In the genomic region with DNA sequence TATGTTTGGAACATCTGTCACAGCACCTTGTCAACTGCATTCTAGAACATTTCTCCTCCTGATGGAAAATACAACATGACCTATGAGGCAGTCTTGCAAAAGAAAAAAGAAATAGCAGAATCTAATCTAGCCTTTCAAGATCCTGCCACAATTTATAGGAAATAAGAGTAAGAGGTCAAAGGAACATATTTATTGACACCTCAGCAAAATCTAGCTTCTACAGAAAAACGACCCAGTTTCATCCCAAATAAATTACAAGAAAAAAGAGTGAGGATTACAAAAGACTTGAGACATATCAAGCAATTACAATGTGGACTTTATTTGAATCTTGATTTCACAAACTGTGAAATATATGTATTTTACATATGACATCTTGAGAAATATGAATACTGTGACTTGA, we compare ENCODE assay signal across 1 cellular context.
TF ChIP-seq lines count a peak whose summit lies in the region.

No MANE protein-coding gene starts in this region.

TF ChIP-seq in endothelial cell of umbilical vein, 7 proteins besides CTCF, POLR2A, EP300 and RAD21:
- TF ChIP-seq FOS (IDR thresholded peaks at IDR 0.05; ENCODE audit: borderline replicate concordance, insufficient read depth, low read length) (no peak), EZH2 (IDR thresholded peaks at IDR 0.05; ENCODE audit: borderline replicate concordance, low read depth, low read length, severe bottlenecking) (no peak), POLR2AphosphoS5 (IDR thresholded peaks at IDR 0.05; ENCODE audit: insufficient read depth, low read depth, low read length) (no peak), MYC (IDR thresholded peaks at IDR 0.05; ENCODE audit: low read depth, low read length) (no peak), JUN (IDR thresholded peaks at IDR 0.05; ENCODE audit: borderline replicate concordance, insufficient read depth, insufficient read length, low read depth) (no peak)
- TF ChIP-seq, protein P1, sequence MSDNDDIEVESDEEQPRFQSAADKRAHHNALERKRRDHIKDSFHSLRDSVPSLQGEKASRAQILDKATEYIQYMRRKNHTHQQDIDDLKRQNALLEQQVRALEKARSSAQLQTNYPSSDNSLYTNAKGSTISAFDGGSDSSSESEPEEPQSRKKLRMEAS (IDR thresholded peaks at IDR 0.05; ENCODE audit: insufficient read depth, insufficient read length), result no peak
